Comparison of ENCODE assay signal across 17 cellular contexts in genomic region chr9:17757816-17758215, GRCh38.
"Had no signal": no experiment of that assay in that cellular context is flagged by ENCODE, and none has a peak within 500 bp of the region (broad histone marks: within the 10 kb centered on the region; RNA-seq: fewer than 3 reads in every experiment).

No MANE protein-coding gene starts in this region.

- H3K4me3 ChIP-seq: body of pancreas, coronary artery, esophagus squamous epithelium, lung, spleen, upper lobe of right lung had no signal

- H3K27me3 ChIP-seq: body of pancreas, esophagus squamous epithelium, spleen, upper lobe of right lung had no signal

- H3K4me1 ChIP-seq: body of pancreas, esophagus squamous epithelium, spleen, upper lobe of right lung had no signal

- H3K9me3 ChIP-seq: body of pancreas, esophagus squamous epithelium, upper lobe of right lung had no signal

- H3K27ac ChIP-seq: body of pancreas, coronary artery, esophagus squamous epithelium, spleen, upper lobe of right lung had no signal

- H3K36me3 ChIP-seq: esophagus squamous epithelium, spleen, upper lobe of right lung had no signal

- DNase-seq: activated CD4-positive, alpha-beta T cell treated with anti-CD3 and anti-CD28 coated beads for 1 hour; activated CD4-positive, alpha-beta T cell treated with anti-CD3 and anti-CD28 coated beads, Interleukin-2, amount 50 U/mL, for 48 hours; activated effector memory CD4-positive, alpha-beta T cell treated with Interleukin-2 at 50 U/mL for 16 hours; activated naive CD4-positive, alpha-beta T cell treated with anti-CD3 and anti-CD28 coated beads, Interleukin-2, amount 50 U/mL, for 16 hours; activated T-cell treated with anti-CD3 and anti-CD28 coated beads, Interleukin-2, amount 50 U/mL, for 24 hours; body of pancreas; esophagus squamous epithelium; foreskin melanocyte; left colon; midbrain; spleen; T-helper 1 cell; T1000; upper lobe of right lung had no signal

- ATAC-seq: body of pancreas, left colon, sciatic nerve, upper lobe of right lung had no signal
